1 cellular context compared by ENCODE assay signal in the genomic region with DNA sequence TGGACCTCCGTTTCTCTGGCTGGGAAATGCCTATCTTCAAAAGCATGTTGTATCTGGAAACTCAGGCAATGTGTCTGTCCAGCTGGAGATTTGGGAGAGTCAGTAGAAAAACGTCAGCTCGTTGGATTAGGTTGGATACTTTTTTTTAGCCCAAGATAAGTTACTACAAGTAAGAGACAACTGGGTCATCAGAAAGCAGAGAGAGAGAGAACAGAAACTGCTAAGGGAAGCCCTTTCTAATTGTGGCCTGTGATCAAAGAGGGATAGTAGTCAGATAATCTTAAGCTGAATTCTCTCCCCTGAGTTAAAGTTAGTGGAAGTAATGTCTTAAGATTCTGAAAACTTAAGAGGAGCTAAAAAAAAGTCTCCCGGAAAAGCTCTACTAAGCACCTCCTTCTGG.
TF ChIP-seq lines count a peak whose summit lies in the region.

No MANE protein-coding gene starts in this region.

TF ChIP-seq in GM23338, 12 proteins besides CTCF, POLR2A, EP300 and RAD21 (continued from another document):
- TF ChIP-seq, protein P1, sequence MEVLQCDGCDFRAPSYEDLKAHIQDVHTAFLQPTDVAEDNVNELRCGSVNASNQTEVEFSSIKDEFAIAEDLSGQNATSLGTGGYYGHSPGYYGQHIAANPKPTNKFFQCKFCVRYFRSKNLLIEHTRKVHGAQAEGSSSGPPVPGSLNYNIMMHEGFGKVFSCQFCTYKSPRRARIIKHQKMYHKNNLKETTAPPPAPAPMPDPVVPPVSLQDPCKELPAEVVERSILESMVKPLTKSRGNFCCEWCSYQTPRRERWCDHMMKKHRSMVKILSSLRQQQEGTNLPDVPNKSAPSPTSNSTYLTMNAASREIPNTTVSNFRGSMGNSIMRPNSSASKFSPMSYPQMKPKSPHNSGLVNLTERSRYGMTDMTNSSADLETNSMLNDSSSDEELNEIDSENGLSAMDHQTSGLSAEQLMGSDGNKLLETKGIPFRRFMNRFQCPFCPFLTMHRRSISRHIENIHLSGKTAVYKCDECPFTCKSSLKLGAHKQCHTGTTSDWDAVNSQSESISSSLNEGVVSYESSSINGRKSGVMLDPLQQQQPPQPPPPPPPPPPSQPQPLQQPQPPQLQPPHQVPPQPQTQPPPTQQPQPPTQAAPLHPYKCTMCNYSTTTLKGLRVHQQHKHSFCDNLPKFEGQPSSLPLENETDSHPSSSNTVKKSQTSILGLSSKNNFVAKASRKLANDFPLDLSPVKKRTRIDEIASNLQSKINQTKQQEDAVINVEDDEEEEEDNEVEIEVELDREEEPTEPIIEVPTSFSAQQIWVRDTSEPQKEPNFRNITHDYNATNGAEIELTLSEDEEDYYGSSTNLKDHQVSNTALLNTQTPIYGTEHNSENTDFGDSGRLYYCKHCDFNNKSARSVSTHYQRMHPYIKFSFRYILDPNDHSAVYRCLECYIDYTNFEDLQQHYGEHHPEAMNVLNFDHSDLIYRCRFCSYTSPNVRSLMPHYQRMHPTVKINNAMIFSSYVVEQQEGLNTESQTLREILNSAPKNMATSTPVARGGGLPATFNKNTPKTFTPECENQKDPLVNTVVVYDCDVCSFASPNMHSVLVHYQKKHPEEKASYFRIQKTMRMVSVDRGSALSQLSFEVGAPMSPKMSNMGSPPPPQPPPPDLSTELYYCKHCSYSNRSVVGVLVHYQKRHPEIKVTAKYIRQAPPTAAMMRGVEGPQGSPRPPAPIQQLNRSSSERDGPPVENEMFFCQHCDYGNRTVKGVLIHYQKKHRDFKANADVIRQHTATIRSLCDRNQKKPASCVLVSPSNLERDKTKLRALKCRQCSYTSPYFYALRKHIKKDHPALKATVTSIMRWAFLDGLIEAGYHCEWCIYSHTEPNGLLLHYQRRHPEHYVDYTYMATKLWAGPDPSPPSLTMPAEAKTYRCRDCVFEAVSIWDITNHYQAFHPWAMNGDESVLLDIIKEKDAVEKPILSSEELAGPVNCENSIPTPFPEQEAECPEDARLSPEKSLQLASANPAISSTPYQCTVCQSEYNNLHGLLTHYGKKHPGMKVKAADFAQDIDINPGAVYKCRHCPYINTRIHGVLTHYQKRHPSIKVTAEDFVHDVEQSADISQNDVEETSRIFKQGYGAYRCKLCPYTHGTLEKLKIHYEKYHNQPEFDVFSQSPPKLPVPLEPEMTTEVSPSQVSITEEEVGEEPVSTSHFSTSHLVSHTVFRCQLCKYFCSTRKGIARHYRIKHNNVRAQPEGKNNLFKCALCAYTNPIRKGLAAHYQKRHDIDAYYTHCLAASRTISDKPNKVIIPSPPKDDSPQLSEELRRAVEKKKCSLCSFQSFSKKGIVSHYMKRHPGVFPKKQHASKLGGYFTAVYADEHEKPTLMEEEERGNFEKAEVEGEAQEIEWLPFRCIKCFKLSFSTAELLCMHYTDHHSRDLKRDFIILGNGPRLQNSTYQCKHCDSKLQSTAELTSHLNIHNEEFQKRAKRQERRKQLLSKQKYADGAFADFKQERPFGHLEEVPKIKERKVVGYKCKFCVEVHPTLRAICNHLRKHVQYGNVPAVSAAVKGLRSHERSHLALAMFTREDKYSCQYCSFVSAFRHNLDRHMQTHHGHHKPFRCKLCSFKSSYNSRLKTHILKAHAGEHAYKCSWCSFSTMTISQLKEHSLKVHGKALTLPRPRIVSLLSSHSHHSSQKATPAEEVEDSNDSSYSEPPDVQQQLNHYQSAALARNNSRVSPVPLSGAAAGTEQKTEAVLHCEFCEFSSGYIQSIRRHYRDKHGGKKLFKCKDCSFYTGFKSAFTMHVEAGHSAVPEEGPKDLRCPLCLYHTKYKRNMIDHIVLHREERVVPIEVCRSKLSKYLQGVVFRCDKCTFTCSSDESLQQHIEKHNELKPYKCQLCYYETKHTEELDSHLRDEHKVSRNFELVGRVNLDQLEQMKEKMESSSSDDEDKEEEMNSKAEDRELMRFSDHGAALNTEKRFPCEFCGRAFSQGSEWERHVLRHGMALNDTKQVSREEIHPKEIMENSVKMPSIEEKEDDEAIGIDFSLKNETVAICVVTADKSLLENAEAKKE (CRISPR knock-in tag; IDR thresholded peaks at IDR 0.05): no peak
- TF ChIP-seq EZH2 (IDR thresholded peaks at IDR 0.05; ENCODE audit: low read depth, unreplicated experiment): no peak
- TF ChIP-seq ZNF114 (CRISPR knock-in tag; IDR thresholded peaks at IDR 0.05): no peak
- TF ChIP-seq JUNB (IDR thresholded peaks at IDR 0.05; ENCODE audit: unreplicated experiment): no peak
- TF ChIP-seq, protein P2, sequence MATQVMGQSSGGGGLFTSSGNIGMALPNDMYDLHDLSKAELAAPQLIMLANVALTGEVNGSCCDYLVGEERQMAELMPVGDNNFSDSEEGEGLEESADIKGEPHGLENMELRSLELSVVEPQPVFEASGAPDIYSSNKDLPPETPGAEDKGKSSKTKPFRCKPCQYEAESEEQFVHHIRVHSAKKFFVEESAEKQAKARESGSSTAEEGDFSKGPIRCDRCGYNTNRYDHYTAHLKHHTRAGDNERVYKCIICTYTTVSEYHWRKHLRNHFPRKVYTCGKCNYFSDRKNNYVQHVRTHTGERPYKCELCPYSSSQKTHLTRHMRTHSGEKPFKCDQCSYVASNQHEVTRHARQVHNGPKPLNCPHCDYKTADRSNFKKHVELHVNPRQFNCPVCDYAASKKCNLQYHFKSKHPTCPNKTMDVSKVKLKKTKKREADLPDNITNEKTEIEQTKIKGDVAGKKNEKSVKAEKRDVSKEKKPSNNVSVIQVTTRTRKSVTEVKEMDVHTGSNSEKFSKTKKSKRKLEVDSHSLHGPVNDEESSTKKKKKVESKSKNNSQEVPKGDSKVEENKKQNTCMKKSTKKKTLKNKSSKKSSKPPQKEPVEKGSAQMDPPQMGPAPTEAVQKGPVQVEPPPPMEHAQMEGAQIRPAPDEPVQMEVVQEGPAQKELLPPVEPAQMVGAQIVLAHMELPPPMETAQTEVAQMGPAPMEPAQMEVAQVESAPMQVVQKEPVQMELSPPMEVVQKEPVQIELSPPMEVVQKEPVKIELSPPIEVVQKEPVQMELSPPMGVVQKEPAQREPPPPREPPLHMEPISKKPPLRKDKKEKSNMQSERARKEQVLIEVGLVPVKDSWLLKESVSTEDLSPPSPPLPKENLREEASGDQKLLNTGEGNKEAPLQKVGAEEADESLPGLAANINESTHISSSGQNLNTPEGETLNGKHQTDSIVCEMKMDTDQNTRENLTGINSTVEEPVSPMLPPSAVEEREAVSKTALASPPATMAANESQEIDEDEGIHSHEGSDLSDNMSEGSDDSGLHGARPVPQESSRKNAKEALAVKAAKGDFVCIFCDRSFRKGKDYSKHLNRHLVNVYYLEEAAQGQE (IDR thresholded peaks at IDR 0.05; ENCODE audit: unreplicated experiment): no peak
- no peak for TF ChIP-seq STAT1 (IDR thresholded peaks at IDR 0.05; ENCODE audit: unreplicated experiment)
- TF ChIP-seq ZNF331 (CRISPR knock-in tag; IDR thresholded peaks at IDR 0.05; ENCODE audit: low read depth): no peak
- TF ChIP-seq POLR2AphosphoS5 (IDR thresholded peaks at IDR 0.05; ENCODE audit: low read depth): no peak
- TF ChIP-seq, protein P3, sequence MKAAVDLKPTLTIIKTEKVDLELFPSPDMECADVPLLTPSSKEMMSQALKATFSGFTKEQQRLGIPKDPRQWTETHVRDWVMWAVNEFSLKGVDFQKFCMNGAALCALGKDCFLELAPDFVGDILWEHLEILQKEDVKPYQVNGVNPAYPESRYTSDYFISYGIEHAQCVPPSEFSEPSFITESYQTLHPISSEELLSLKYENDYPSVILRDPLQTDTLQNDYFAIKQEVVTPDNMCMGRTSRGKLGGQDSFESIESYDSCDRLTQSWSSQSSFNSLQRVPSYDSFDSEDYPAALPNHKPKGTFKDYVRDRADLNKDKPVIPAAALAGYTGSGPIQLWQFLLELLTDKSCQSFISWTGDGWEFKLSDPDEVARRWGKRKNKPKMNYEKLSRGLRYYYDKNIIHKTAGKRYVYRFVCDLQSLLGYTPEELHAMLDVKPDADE (IDR thresholded peaks at IDR 0.05): no peak
- no peak for TF ChIP-seq EZH2phosphoT487 (IDR thresholded peaks at IDR 0.05; ENCODE audit: unreplicated experiment)
